5 cellular contexts compared by ENCODE assay signal in the genomic region with DNA sequence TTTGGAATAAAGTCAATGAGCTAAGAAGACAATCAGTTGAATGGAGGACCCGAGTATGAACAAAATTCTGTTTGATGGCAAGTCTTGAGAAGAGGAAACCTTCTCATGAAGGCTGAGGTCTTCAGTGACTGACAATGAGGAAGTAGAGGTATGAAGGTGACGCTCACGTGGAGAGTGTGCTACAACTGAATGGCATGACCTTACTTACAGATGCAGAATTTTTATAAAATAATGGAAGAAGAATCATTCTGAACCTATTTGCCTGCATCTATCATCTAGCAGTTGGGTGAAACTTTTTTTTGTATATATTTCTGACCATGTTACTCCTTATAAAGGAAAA.
"Had no signal": no experiment of that assay in that cellular context is flagged by ENCODE, and none has a peak within 500 bp of the region (broad histone marks: within the 10 kb centered on the region; RNA-seq: fewer than 3 reads in every experiment).

No MANE protein-coding gene starts in this region.

- DNase-seq: H9, HCEC 1CT, IMR-90 had no signal

- ATAC-seq: GM23338 had no signal

- H3K9me3 Mint-ChIP-seq: GM23338 had no signal

- H3K4me3 Mint-ChIP-seq: GM23338, H9 had no signal

- H3K4me3 ChIP-seq: GM23338, K562 had no signal

- H3K4me2 ChIP-seq: GM23338 had no signal

- H3K27ac Mint-ChIP-seq: GM23338, H9 had no signal
